21 cellular contexts compared by ENCODE assay signal in the genomic region with DNA sequence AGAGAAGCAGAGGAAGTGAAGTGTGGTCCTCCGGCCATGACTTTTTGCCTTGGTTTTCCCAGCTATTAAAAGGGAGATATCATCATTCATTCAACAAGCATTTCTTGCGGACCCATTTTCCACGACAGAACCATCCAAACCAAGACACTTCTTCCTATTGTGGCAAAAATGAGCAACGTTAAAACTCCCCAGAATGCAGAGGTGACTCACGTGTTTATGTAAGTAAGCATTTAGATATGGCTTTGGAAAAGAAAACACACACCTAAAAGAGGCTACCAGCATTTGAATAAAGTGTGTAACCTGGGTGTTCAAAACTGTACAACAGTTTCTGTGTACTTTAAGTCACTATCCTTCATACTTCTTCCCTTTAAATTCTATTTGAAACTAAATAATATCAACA.
"Had no signal": no experiment of that assay in that cellular context is flagged by ENCODE, and none has a peak within 500 bp of the region (broad histone marks: within the 10 kb centered on the region; RNA-seq: fewer than 3 reads in every experiment).

No MANE protein-coding gene starts in this region.

- H3K4me3 Mint-ChIP-seq: endodermal cell; memory B cell; naive B cell; nephron; stimulated activated memory B cell treated with anti-CD40 and anti-IgM and Interleukin-4, amounts not matched to agents 10 μg/mL and 1 μg/mL and 100 μg/mL, for 72 hours; stimulated activated naive CD8-positive, alpha-beta T cell treated with anti-CD3 and anti-CD28 coated beads, Interleukin-15, Interleukin-2, amounts not matched to agents 100 ng/mL and 50 ng/mL, for 24 hours had no signal

- ATAC-seq: left cardiac atrium; lower lobe of right lung; psoas muscle; right lobe of liver; stimulated activated memory B cell treated with anti-CD40 and anti-IgM and Interleukin-4, amounts not matched to agents 10 μg/mL and 1 μg/mL and 100 μg/mL, for 72 hours had no signal

- H3K4me1 Mint-ChIP-seq: memory B cell; naive B cell; stimulated activated memory B cell treated with anti-CD40 and anti-IgM and Interleukin-4, amounts not matched to agents 10 μg/mL and 1 μg/mL and 100 μg/mL, for 72 hours had no signal

- H3K27me3 ChIP-seq: colonic mucosa, gastrocnemius medialis, right lobe of liver, tibial artery, upper lobe of left lung, vagina had no signal

- H3K27ac ChIP-seq: colonic mucosa, left ventricle myocardium inferior, lower lobe of right lung, psoas muscle, right lobe of liver, tibial artery, upper lobe of left lung, vagina had no signal

- H3K9me3 ChIP-seq: colonic mucosa, gastrocnemius medialis, left ventricle myocardium inferior, lower lobe of right lung, psoas muscle, right lobe of liver, tibial artery, upper lobe of left lung, vagina had no signal

- DNase-seq: colonic mucosa; effector CD4-positive, alpha-beta T cell; endodermal cell; gastrocnemius medialis; glutamatergic neuron; kidney; left cardiac atrium; left ventricle myocardium inferior; lower lobe of right lung; naive B cell; retina; right lobe of liver; stimulated activated CD4-positive, alpha-beta T cell treated with anti-CD3 and anti-CD28 coated beads, Interleukin-4, amount 100 ng/mL, for 1 hour; tibial artery; upper lobe of left lung had no signal

- H3K4me3 ChIP-seq: colonic mucosa, gastrocnemius medialis, left ventricle myocardium inferior, lower lobe of right lung, psoas muscle, right lobe of liver, tibial artery, upper lobe of left lung, vagina had no signal

- H3K36me3 ChIP-seq: colonic mucosa, gastrocnemius medialis, left ventricle myocardium inferior, lower lobe of right lung, right lobe of liver, tibial artery, upper lobe of left lung, vagina had no signal

- FAIRE-seq: kidney had no signal

- H3K9me3 Mint-ChIP-seq: memory B cell; naive B cell; nephron; stimulated activated memory B cell treated with anti-CD40 and anti-IgM and Interleukin-4, amounts not matched to agents 10 μg/mL and 1 μg/mL and 100 μg/mL, for 72 hours; stimulated activated naive CD8-positive, alpha-beta T cell treated with anti-CD3 and anti-CD28 coated beads, Interleukin-15, Interleukin-2, amounts not matched to agents 100 ng/mL and 50 ng/mL, for 24 hours had no signal

- H3K27ac Mint-ChIP-seq: endodermal cell; memory B cell; naive B cell; stimulated activated memory B cell treated with anti-CD40 and anti-IgM and Interleukin-4, amounts not matched to agents 10 μg/mL and 1 μg/mL and 100 μg/mL, for 72 hours; stimulated activated naive CD8-positive, alpha-beta T cell treated with anti-CD3 and anti-CD28 coated beads, Interleukin-15, Interleukin-2, amounts not matched to agents 100 ng/mL and 50 ng/mL, for 24 hours had no signal

- H3K4me1 ChIP-seq: colonic mucosa, right lobe of liver had no signal

- H3K36me3 Mint-ChIP-seq: memory B cell; naive B cell; stimulated activated memory B cell treated with anti-CD40 and anti-IgM and Interleukin-4, amounts not matched to agents 10 μg/mL and 1 μg/mL and 100 μg/mL, for 72 hours had no signal
